Comparison of ENCODE assay signal across 29 cellular contexts in the genomic region with DNA sequence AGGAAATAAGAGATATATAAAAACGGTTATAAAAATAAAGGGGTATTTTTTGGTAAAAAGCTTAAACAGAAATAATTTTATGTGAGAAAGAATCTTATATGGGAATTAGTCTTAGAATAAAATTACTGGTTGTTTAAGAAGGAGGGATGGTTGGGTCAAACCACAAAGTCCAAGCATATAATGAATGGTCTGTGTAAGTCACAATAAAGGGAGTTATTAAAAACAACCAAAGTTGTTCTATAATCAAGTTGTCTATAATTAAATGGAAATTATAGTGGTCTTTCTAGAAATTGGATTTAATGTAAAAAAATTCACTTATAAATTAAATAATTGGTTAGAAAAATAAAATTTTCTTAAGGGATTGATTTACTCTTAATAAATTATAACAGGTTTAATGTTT.
"Had no signal": no experiment of that assay in that cellular context is flagged by ENCODE, and none has a peak within 500 bp of the region (broad histone marks: within the 10 kb centered on the region; RNA-seq: fewer than 3 reads in every experiment).

No MANE protein-coding gene starts in this region.

- H3K4me3 ChIP-seq: esophagus squamous epithelium, skin epidermis, thoracic aorta had no signal

- H3K4me1 ChIP-seq: esophagus squamous epithelium had no signal

- H3K4me1 Mint-ChIP-seq: activated CD4-positive, alpha-beta T cell treated with anti-CD3 and anti-CD28 coated beads for 36 hours; central memory CD8-positive, alpha-beta T cell; mesothelial cell of epicardium; naive B cell; nephron progenitor cell; stimulated activated effector memory CD8-positive, alpha-beta T cell treated with anti-CD3 and anti-CD28 coated beads, Interleukin-12 subunit alpha, Interleukin-12 subunit beta, amount 100 ng/mL, for 72 hours had no signal

- H3K9me3 ChIP-seq: esophagus squamous epithelium, thoracic aorta had no signal

- H3K36me3 Mint-ChIP-seq: stimulated activated effector memory CD8-positive, alpha-beta T cell treated with anti-CD3 and anti-CD28 coated beads, Interleukin-12 subunit alpha, Interleukin-12 subunit beta, amount 100 ng/mL, for 72 hours had no signal

- H3K27ac ChIP-seq: esophagus squamous epithelium, neutrophil, skin epidermis, thoracic aorta had no signal

- H3K36me3 ChIP-seq: esophagus squamous epithelium, neutrophil, thoracic aorta had no signal

- DNase-seq: activated CD4-positive, alpha-beta T cell treated with anti-CD3 and anti-CD28 coated beads for 36 hours; activated CD4-positive, alpha-beta T cell treated with anti-CD3 and anti-CD28 coated beads, Interleukin-2, amount 50 U/mL, for 4 hours; activated CD4-positive, CD25-positive, alpha-beta regulatory T cell; activated naive CD4-positive, alpha-beta T cell; activated T-cell treated with anti-CD3 and anti-CD28 coated beads for 4 hours; activated T-cell treated with anti-CD3 and anti-CD28 coated beads, Interleukin-2, amount 50 U/mL, for 72 hours; esophagus squamous epithelium; foreskin melanocyte; islet precursor cell; left cardiac atrium; left ventricle myocardium superior; naive B cell; nephron progenitor cell; stimulated activated CD4-positive, alpha-beta T cell treated with anti-CD3 and anti-CD28 coated beads, Interleukin-4, amount 100 ng/mL, for 24 hours; trophoblast cell had no signal

- ATAC-seq: activated CD4-positive, alpha-beta T cell treated with anti-CD3 and anti-CD28 coated beads for 36 hours; activated naive CD4-positive, alpha-beta T cell treated with anti-CD3 and anti-CD28 coated beads, Interleukin-2, amount 50 U/mL, for 72 hours; activated T-cell treated with anti-CD3 and anti-CD28 coated beads, Interleukin-2, amount 50 U/mL, for 72 hours; left cardiac atrium; left ventricle myocardium superior; sciatic nerve; stimulated activated effector memory CD8-positive, alpha-beta T cell treated with anti-CD3 and anti-CD28 coated beads, Interleukin-12 subunit alpha, Interleukin-12 subunit beta, amount 100 ng/mL, for 72 hours had no signal

- H3K27me3 ChIP-seq: esophagus squamous epithelium, neutrophil had no signal

- H3K4me3 Mint-ChIP-seq: activated CD4-positive, alpha-beta T cell treated with anti-CD3 and anti-CD28 coated beads for 36 hours; activated T-cell treated with anti-CD3 and anti-CD28 coated beads, Interleukin-2, amount 50 U/mL, for 72 hours; central memory CD8-positive, alpha-beta T cell; dendritic cell treated with granulocyte-macrophage colony-stimulating factor and Interleukin-4, amounts not matched to agents 40 ng/mL and 50 ng/mL, for 4 days; mesothelial cell of epicardium; naive B cell; nephron progenitor cell; stimulated activated effector memory CD8-positive, alpha-beta T cell treated with anti-CD3 and anti-CD28 coated beads, Interleukin-12 subunit alpha, Interleukin-12 subunit beta, amount 100 ng/mL, for 72 hours; stimulated activated naive CD8-positive, alpha-beta T cell treated with anti-CD3 and anti-CD28 coated beads, Interleukin-15, Interleukin-2, amounts not matched to agents 100 ng/mL and 50 ng/mL, for 24 hours; T-helper 2 cell treated with Interferon-gamma antibody and Interleukin-4, amounts not matched to agents 5 μg/mL and 100 μg/mL, for 36 hours had no signal

- H3K27ac Mint-ChIP-seq: activated CD4-positive, alpha-beta T cell treated with anti-CD3 and anti-CD28 coated beads for 36 hours; activated naive CD4-positive, alpha-beta T cell treated with anti-CD3 and anti-CD28 coated beads, Interleukin-2, amount 50 U/mL, for 72 hours; activated T-cell treated with anti-CD3 and anti-CD28 coated beads, Interleukin-2, amount 50 U/mL, for 72 hours; dendritic cell treated with granulocyte-macrophage colony-stimulating factor and Interleukin-4, amounts not matched to agents 40 ng/mL and 50 ng/mL, for 4 days; mesothelial cell of epicardium; naive B cell; nephron progenitor cell; progenitor cell of endocrine pancreas; stimulated activated effector memory CD8-positive, alpha-beta T cell treated with anti-CD3 and anti-CD28 coated beads, Interleukin-12 subunit alpha, Interleukin-12 subunit beta, amount 100 ng/mL, for 72 hours; stimulated activated naive CD8-positive, alpha-beta T cell treated with anti-CD3 and anti-CD28 coated beads, Interleukin-15, Interleukin-2, amounts not matched to agents 100 ng/mL and 50 ng/mL, for 24 hours; T-helper 2 cell treated with Interferon-gamma antibody and Interleukin-4, amounts not matched to agents 5 μg/mL and 100 μg/mL, for 36 hours had no signal

- FAIRE-seq: bronchial epithelial cell, urothelium cell line had no signal

- H3K27me3 Mint-ChIP-seq: activated CD4-positive, alpha-beta T cell treated with anti-CD3 and anti-CD28 coated beads for 36 hours; central memory CD8-positive, alpha-beta T cell; dendritic cell treated with granulocyte-macrophage colony-stimulating factor and Interleukin-4, amounts not matched to agents 40 ng/mL and 50 ng/mL, for 4 days; naive B cell; progenitor cell of endocrine pancreas; stimulated activated naive CD8-positive, alpha-beta T cell treated with anti-CD3 and anti-CD28 coated beads, Interleukin-15, Interleukin-2, amounts not matched to agents 100 ng/mL and 50 ng/mL, for 24 hours had no signal
